ENCODE assay signal across 8 cellular contexts in the genomic region with DNA sequence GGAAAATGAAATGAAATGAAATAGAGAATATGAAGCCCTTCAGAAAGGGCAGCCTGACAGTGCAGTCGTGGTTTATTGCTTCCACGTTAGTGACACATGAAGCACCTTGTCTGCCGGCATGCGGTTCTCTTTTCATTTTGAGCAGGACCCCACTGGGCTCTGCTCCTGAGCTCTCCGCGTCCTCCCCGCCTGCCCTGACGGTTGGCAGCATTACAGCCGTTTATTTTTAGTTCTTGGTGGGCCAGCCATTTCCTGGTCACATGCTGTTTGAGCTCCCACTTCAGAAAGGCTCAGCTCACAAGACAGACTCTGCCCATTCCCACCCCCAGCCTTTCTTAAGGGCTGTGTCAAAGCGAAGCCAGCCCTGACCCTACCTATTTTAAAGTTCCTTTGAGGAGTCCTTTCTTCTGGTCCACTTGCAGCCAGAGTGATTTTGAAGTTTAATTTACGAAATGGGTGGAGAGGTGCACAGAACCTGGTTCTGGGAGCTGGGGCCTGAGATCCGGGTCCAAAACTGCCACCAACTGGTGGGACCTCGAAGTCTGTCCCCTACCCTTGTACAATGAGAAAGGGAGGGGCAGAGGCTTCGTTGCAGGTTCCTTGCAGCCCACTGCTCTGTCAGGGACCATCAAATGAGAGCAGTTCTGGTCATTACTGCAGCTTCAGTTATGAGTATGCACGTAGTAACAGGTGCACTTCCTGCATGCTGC.
DNase-seq lines count a peak whose midpoint lies in the region; ATAC-seq and TF ChIP-seq lines count a peak whose summit lies in the region.

No MANE protein-coding gene starts in this region.

- intact Hi-C loops in Right ventricle myocardium inferior (cut with DNase I) (no loop called here), cardiac septum (cut with DNase I) (loop anchor here (5.0 kb wide), 1 partner anchor 205 kb away; no protein-coding TSS in a partner anchor), psoas muscle (cut with DNase I) (loop anchor here in 1 of 2 donors (5.0 kb wide), 1 partner anchor 55 kb away; no protein-coding TSS in a partner anchor)

- 12 to 15% (median 14%) methylated on average over 14 to 15 of the region's 15 CpGs for WGBS in psoas muscle, 3 donors

- H3K27ac ChIP-seq in psoas muscle (peak overlapping the region; percentile 83), MM.1S (ENCODE audit: low read length) (no peak overlapping the region)

- no peaks in the 10 kb centered on the region for H4K20me1 ChIP-seq in MM.1S (ENCODE audit: insufficient read depth, low read length)

- peaks cover 0 to 9% of the 10 kb centered on the region in 2 donors for H3K36me3 ChIP-seq in psoas muscle (ENCODE audit: insufficient read depth in 1 of 2, low read depth in 1 of 2)
- no peaks in the 10 kb centered on the region for H3K36me3 ChIP-seq in MM.1S (replicated peaks; ENCODE audit: insufficient read depth, low read length)

- no peak for DNase-seq in Right ventricle myocardium inferior (ENCODE audit: missing footprints)
- no peak for DNase-seq in cardiac septum (ENCODE audit: low spot score)
- peak; percentile 40 to 65 for DNase-seq in cerebellar nuclear complex (lab: John Stamatoyannopoulos, UW)
- peak in 1 of 2 donors; percentile 67 for DNase-seq in psoas muscle
- no peak for DNase-seq in effector CD4-positive, alpha-beta T cell
- no peak for DNase-seq in MM.1S
- DNase-seq in OCI-M1 (lab: John Stamatoyannopoulos, UW): no peak

- TF ChIP-seq CTCF in psoas muscle (IDR thresholded peaks at IDR 0.05): no peak
- TF ChIP-seq CTCF in MM.1S (IDR thresholded peaks at IDR 0.05; ENCODE audit: low read length): no peak

- no peak overlapping the region for H3K9ac ChIP-seq in MM.1S (ENCODE audit: low read length)

- H3K27me3 ChIP-seq in psoas muscle (ENCODE audit: insufficient read depth in 3 of 3, low read length in 2 of 3) (no peaks in the 10 kb centered on the region), MM.1S (replicated peaks; ENCODE audit: insufficient read depth, low read length) (no peaks in the 10 kb centered on the region)

- peaks cover 45% of the 10 kb centered on the region for H3K4me1 ChIP-seq in psoas muscle
- H3K4me1 ChIP-seq in MM.1S (ENCODE audit: low read length): no peaks in the 10 kb centered on the region

- H3K9me3 ChIP-seq in psoas muscle (no peaks in the 10 kb centered on the region), MM.1S (replicated peaks; ENCODE audit: insufficient read depth, low read length) (no peaks in the 10 kb centered on the region)

- no peak overlapping the region for H2AFZ ChIP-seq in MM.1S (ENCODE audit: low read length)

- no peaks in the 10 kb centered on the region for H3K9me2 ChIP-seq in MM.1S (replicated peaks; ENCODE audit: insufficient read depth, low read length)

- H3K4me2 ChIP-seq in MM.1S (ENCODE audit: low read depth, low read length): no peak overlapping the region

- peak; percentile 71 for ATAC-seq in Right ventricle myocardium inferior
- peak; percentile 51 for ATAC-seq in HG03432 (IDR thresholded peaks at IDR 0.05; ENCODE audit: unreplicated experiment)
- ATAC-seq in psoas muscle: peak; percentile 53 to 78 (median 68)

- H3K79me2 ChIP-seq in MM.1S (ENCODE audit: low read length): no peaks in the 10 kb centered on the region

- H3K4me3 ChIP-seq in psoas muscle (peak overlapping the region; percentile 39), MM.1S (ENCODE audit: low read length) (no peak overlapping the region)

- H3F3A ChIP-seq in MM.1S (ENCODE audit: insufficient read depth, low read length): no peaks in the 10 kb centered on the region

Comparison
In these comparisons a context has a peak if more than half of its experiments do, and no peak if none do; other contexts are left out.
1. DNase-seq: peak in cerebellar nuclear complex (2 of 2); none in Right ventricle myocardium inferior (single experiment), cardiac septum (single experiment), effector CD4-positive, alpha-beta T cell (single experiment), MM.1S (single experiment) and OCI-M1 (single experiment).
2. Peak in every context shown above with its lines, with median percentiles within 50 percentile points of each other: ATAC-seq.